ENCODE assay signal across 8 cellular contexts in genomic region chr1:46179138-46180081, GRCh38. TPM values are rescaled to one million over a fixed set of nuclear protein-coding genes. Genes with fewer than 3 reads are reported as not detected.
DNase-seq lines count a peak whose midpoint lies in the region; ATAC-seq and TF ChIP-seq lines count a peak whose summit lies in the region.

No MANE protein-coding gene starts in this region.

- 15% methylated on average over 10 of the region's 10 CpGs for WGBS in hepatocyte (ENCODE audit: low lambda C conversion rate, missing lambda C conversion rate)

- TF ChIP-seq CTCF in GM23338 (conservative IDR thresholded peaks at IDR 0.05; ENCODE audit: low read depth in 2 of 2) (peak; percentile 98 to 99), hepatocyte (IDR thresholded peaks at IDR 0.05; ENCODE audit: poor library complexity) (peak; percentile 96), gastrocnemius medialis (IDR thresholded peaks at IDR 0.05 in 4 of 5, conservative IDR thresholded peaks at IDR 0.05 in 1 of 5) (peak; percentile 85 to 96 (median 89))

- H3K27me3 ChIP-seq in GM23338 (ENCODE audit: insufficient read depth) (0 out of 2 replicates have a peak, but pooled peaks cover 6% of the 10 kb centered on the region), hepatocyte (no peaks in the 10 kb centered on the region), gastrocnemius medialis (no peaks in the 10 kb centered on the region)

- no peaks in the 10 kb centered on the region for H4K20me1 ChIP-seq in GM23338 (replicated peaks; ENCODE audit: insufficient read depth)
- H4K20me1 ChIP-seq in hepatocyte (ENCODE audit: insufficient read depth, poor library complexity, severe bottlenecking): no peaks in the 10 kb centered on the region

- no peak for TF ChIP-seq POLR2A in gastrocnemius medialis (IDR thresholded peaks at IDR 0.05)

- H2AFZ ChIP-seq in GM23338: peak overlapping the region; percentile 75
- H2AFZ ChIP-seq in hepatocyte: peak overlapping the region; percentile 79

- intact Hi-C loops in gastrocnemius medialis (cut with DNase I; ENCODE audit: low total_unique reads): loop anchor here (1.0 to 10.0 kb wide), 4 partner anchors 142 to 425 kb away; partner anchors contain the start of gene IPP

- H3K27ac Mint-ChIP-seq in GM23338: no peak overlapping the region
- H3K27ac Mint-ChIP-seq in T-helper 2 cell treated with Interferon-gamma antibody and Interleukin-4, amounts not matched to agents 5 μg/mL and 100 μg/mL, for 36 hours: no peak overlapping the region

- H3K27ac ChIP-seq in GM23338 (ENCODE audit: low read depth): no peak overlapping the region
- peak overlapping the region; percentile 94 for H3K27ac ChIP-seq in hepatocyte
- H3K27ac ChIP-seq in gastrocnemius medialis: peak overlapping the region in 3 of 4 donors; percentile 46 to 64 (median 53)

- ATAC-seq in GM23338 (peak; percentile 93), gastrocnemius medialis (peak; percentile 51 to 62), HG02571 (IDR thresholded peaks at IDR 0.05; ENCODE audit: unreplicated experiment) (no peak)

- no peak overlapping the region for H3K4me3 ChIP-seq in GM23338
- no peak overlapping the region for H3K4me3 ChIP-seq in hepatocyte
- no peak overlapping the region for H3K4me3 ChIP-seq in gastrocnemius medialis

- peaks cover 7% of the 10 kb centered on the region; the same call in 2 of the 3 replicates for H3K4me1 Mint-ChIP-seq in GM23338
- no peaks in the 10 kb centered on the region for H3K4me1 Mint-ChIP-seq in T-helper 2 cell treated with Interferon-gamma antibody and Interleukin-4, amounts not matched to agents 5 μg/mL and 100 μg/mL, for 36 hours (ENCODE audit: low read depth)

- H3K27me3 Mint-ChIP-seq in GM23338 (ENCODE audit: insufficient read depth, low read depth, poor library complexity): peaks cover 7% of the 10 kb centered on the region
- H3K27me3 Mint-ChIP-seq in T-helper 2 cell treated with Interferon-gamma antibody and Interleukin-4, amounts not matched to agents 5 μg/mL and 100 μg/mL, for 36 hours (ENCODE audit: low read depth): no peaks in the 10 kb centered on the region

- H3K36me3 ChIP-seq in GM23338 (ENCODE audit: insufficient read depth) (no peaks in the 10 kb centered on the region), hepatocyte (replicated peaks; ENCODE audit: insufficient read depth, low read depth) (no peaks in the 10 kb centered on the region), gastrocnemius medialis (no peaks in the 10 kb centered on the region)

- H3K4me2 ChIP-seq in GM23338 (no peak overlapping the region), hepatocyte (peak overlapping the region; percentile 66)

- no peaks in the 10 kb centered on the region for H3K9me3 Mint-ChIP-seq in GM23338
- H3K9me3 Mint-ChIP-seq in T-helper 2 cell treated with Interferon-gamma antibody and Interleukin-4, amounts not matched to agents 5 μg/mL and 100 μg/mL, for 36 hours: no peaks in the 10 kb centered on the region

- no peaks in the 10 kb centered on the region for H3K36me3 Mint-ChIP-seq in GM23338 (ENCODE audit: low read depth)
- H3K36me3 Mint-ChIP-seq in T-helper 2 cell treated with Interferon-gamma antibody and Interleukin-4, amounts not matched to agents 5 μg/mL and 100 μg/mL, for 36 hours (ENCODE audit: low read depth): no peaks in the 10 kb centered on the region

- H3K4me3 Mint-ChIP-seq in GM23338: no peak overlapping the region
- H3K4me3 Mint-ChIP-seq in T-helper 2 cell treated with Interferon-gamma antibody and Interleukin-4, amounts not matched to agents 5 μg/mL and 100 μg/mL, for 36 hours: no peak overlapping the region

- H3K9me2 ChIP-seq in GM23338 (ENCODE audit: insufficient read depth): no peaks in the 10 kb centered on the region
- H3K9me2 ChIP-seq in hepatocyte (replicated peaks; ENCODE audit: insufficient read depth): no peaks in the 10 kb centered on the region

- H3K4me1 ChIP-seq in GM23338 (ENCODE audit: insufficient read depth) (peaks cover 6% of the 10 kb centered on the region; the same call in 1 of the 2 replicates), hepatocyte (ENCODE audit: insufficient read depth) (peaks cover 49% of the 10 kb centered on the region), gastrocnemius medialis (peaks cover 29 to 35% of the 10 kb centered on the region in 2 donors)

- DNase-seq in CD1c-positive myeloid dendritic cell (ENCODE audit: extremely low spot score): peak; percentile 78
- DNase-seq in GM23338 (ENCODE audit: low spot score): peak; percentile 97
- peak; percentile 60 for DNase-seq in NCI-H187 treated with DMSO at 0.1 percent for 48 hours (lab: John Stamatoyannopoulos, UW)
- DNase-seq in T-helper 2 cell treated with Interferon-gamma antibody and Interleukin-4, amounts not matched to agents 5 μg/mL and 100 μg/mL, for 36 hours (ENCODE audit: low spot score): peak; percentile 40
- DNase-seq in astrocyte of the hippocampus (ENCODE audit: low read depth, low spot score): peak; percentile 93
- peak; percentile 94 for DNase-seq in hepatocyte (ENCODE audit: low spot score)
- peak; percentile 68 to 79 for DNase-seq in gastrocnemius medialis

- no peaks in the 10 kb centered on the region for H3F3A ChIP-seq in GM23338 (replicated peaks; ENCODE audit: low read depth)

- in situ Hi-C loops in gastrocnemius medialis (cut with MboI; ENCODE audit: low sequenced_read_pairs in 4 of 4): loop anchor here (5.0 kb wide), 1 partner anchor 142 kb away; no protein-coding TSS in a partner anchor

- H3K9me3 ChIP-seq in hepatocyte (ENCODE audit: low read depth) (no peaks in the 10 kb centered on the region), gastrocnemius medialis (no peaks in the 10 kb centered on the region)

- no peaks in the 10 kb centered on the region for H3K79me2 ChIP-seq in GM23338 (replicated peaks; ENCODE audit: insufficient read depth)
- H3K79me2 ChIP-seq in hepatocyte: no peaks in the 10 kb centered on the region

TF ChIP-seq in GM23338, 12 proteins besides CTCF, POLR2A, EP300 and RAD21 (continues in another document):
- TF ChIP-seq POLR2AphosphoS5 (IDR thresholded peaks at IDR 0.05; ENCODE audit: low read depth): no peak
- no peak for TF ChIP-seq NANOG (IDR thresholded peaks at IDR 0.05; ENCODE audit: borderline replicate concordance)
- TF ChIP-seq CREB1 (CRISPR knock-in tag; IDR thresholded peaks at IDR 0.05; ENCODE audit: low read depth): no peak; the same call in 1 of the 2 replicates

RNA-seq across cellular contexts. Expression of gene P3R3URF, which starts 3.1 kb away (rescaled TPM):
- not detected in 2 replicates for total RNA-seq in GM23338 (2014; rRNA removed; shearing (Covaris generic))
- polyA plus RNA-seq in GM23338 (2016; fragmentation: Nextera tagmentation; extraction: Ambion mirVana) (not detected in 2 replicates), hepatocyte (not detected in 2 replicates)
- total RNA-seq in hepatocyte (not detected in 2 replicates), gastrocnemius medialis (not detected)

RNA-seq across cellular contexts. Expression of gene TSPAN1, which starts 4.5 kb away (rescaled TPM):
- not detected in 2 replicates for total RNA-seq in GM23338 (2014; rRNA removed; shearing (Covaris generic))
- polyA plus RNA-seq in GM23338 (2016; fragmentation: Nextera tagmentation; extraction: Ambion mirVana) (not detected in 2 replicates), hepatocyte (69.5 and 69.8 TPM in 2 replicates)
- total RNA-seq in hepatocyte (32.1 and 33.4 TPM in 2 replicates), gastrocnemius medialis (10 to 100 TPM in 1 of 4 donors, 1 to 10 TPM in 2, under 1 TPM in 1; 0.88 to 10.7 (median 6.0) TPM)

RNA-seq across cellular contexts. Expression of gene POMGNT1, which starts 18.8 kb away (rescaled TPM):
- 32.1 and 33.2 TPM in 2 replicates for total RNA-seq in GM23338 (2014; rRNA removed; shearing (Covaris generic))
- polyA plus RNA-seq in GM23338 (2016; fragmentation: Nextera tagmentation; extraction: Ambion mirVana) (23.0 and 24.3 TPM in 2 replicates), hepatocyte (60.4 and 70.8 TPM in 2 replicates)
- total RNA-seq in hepatocyte (48.0 and 52.3 TPM in 2 replicates), gastrocnemius medialis (100 to 1,000 TPM in 1 of 4 donors, 10 to 100 TPM in 3; 66.2 to 107 (median 92.2) TPM)

RNA-seq across cellular contexts. Expression of gene LURAP1, which starts 23.7 kb away (rescaled TPM):
- total RNA-seq in GM23338 (2014; rRNA removed; shearing (Covaris generic)): 3.5 and 5.0 TPM in 2 replicates
- polyA plus RNA-seq in GM23338 (2016; fragmentation: Nextera tagmentation; extraction: Ambion mirVana): 1.3 and 1.8 TPM in 2 replicates
- 0.92 and 1.3 TPM in 2 replicates for total RNA-seq in hepatocyte
- polyA plus RNA-seq in hepatocyte: 0.40 and 1.9 TPM in 2 replicates
- 1 to 10 TPM in 1 of 4 donors, under 1 TPM in 2, not detected in 1; 0.39 to 1.9 (median 0.47) TPM for total RNA-seq in gastrocnemius medialis

RNA-seq across cellular contexts. Expression of gene PIK3R3, which starts 47.0 kb away (rescaled TPM):
- total RNA-seq in GM23338 (2014; rRNA removed; shearing (Covaris generic)): 8.0 and 8.6 TPM in 2 replicates
- polyA plus RNA-seq in GM23338 (2016; fragmentation: Nextera tagmentation; extraction: Ambion mirVana) (7.3 and 7.5 TPM in 2 replicates), hepatocyte (8.4 and 9.9 TPM in 2 replicates)
- total RNA-seq in hepatocyte (16.8 and 18.9 TPM in 2 replicates), gastrocnemius medialis (10 to 100 TPM; 12.1 to 23.8 (median 15.9) TPM)

Comparison
In these comparisons a context has a peak if more than half of its experiments do, and no peak if none do; other contexts are left out.
1. DNase-seq: peak in every context shown above with its lines; median percentile 97 in GM23338; 94 in hepatocyte; 93 in astrocyte of the hippocampus; 78 in CD1c-positive myeloid dendritic cell; 74 in gastrocnemius medialis; 60 in NCI-H187 treated with DMSO at 0.1 percent for 48 hours; 40 in T-helper 2 cell treated with Interferon-gamma antibody and Interleukin-4, amounts not matched to agents 5 μg/mL and 100 μg/mL, for 36 hours.